ENCODE assay signal across 1 cellular context in genomic region chr4:74005528-74005927, GRCh38.
TF ChIP-seq lines count a peak whose summit lies in the region.

No MANE protein-coding gene starts in this region.

TF ChIP-seq in HepG2, 621 proteins besides CTCF, POLR2A, EP300 and RAD21 (continued from another document and continues in another):
- TF ChIP-seq ZGPAT (CRISPR knock-in tag; IDR thresholded peaks at IDR 0.05) (peak; percentile 50; the same call in 1 of the 2 replicates), MTF2 (CRISPR knock-in tag; IDR thresholded peaks at IDR 0.05; ENCODE audit: borderline replicate concordance) (no peak), NCOA2 (CRISPR knock-in tag; IDR thresholded peaks at IDR 0.05) (peak; percentile 91), KLF16 (CRISPR knock-in tag; IDR thresholded peaks at IDR 0.05) (peak in 1 of 2 experiments; percentile 56; a peak in 2 of 4 replicates), ZNF576 (CRISPR knock-in tag; IDR thresholded peaks at IDR 0.05) (no peak), ZNF282 (IDR thresholded peaks at IDR 0.05; ENCODE audit: partially characterized antibody) (no peak), HNF1A (IDR thresholded peaks at IDR 0.05; ENCODE audit: low read depth) (no peak), HNF1A (CRISPR knock-in tag; IDR thresholded peaks at IDR 0.05; ENCODE audit: borderline replicate concordance) (no peak; the same call in 1 of the 2 replicates), GLI4 (CRISPR knock-in tag; IDR thresholded peaks at IDR 0.05; ENCODE audit: borderline replicate concordance) (no peak), IRX3 (CRISPR knock-in tag; IDR thresholded peaks at IDR 0.05; ENCODE audit: borderline replicate concordance, low read depth) (no peak), GABPA (IDR thresholded peaks at IDR 0.05; ENCODE audit: low read depth, low read length) (no peak), GABPA (CRISPR knock-in tag; IDR thresholded peaks at IDR 0.05; ENCODE audit: low read depth) (no peak), ZNF629 (CRISPR knock-in tag; conservative IDR thresholded peaks at IDR 0.05) (no peak), PAF1 (CRISPR knock-in tag; IDR thresholded peaks at IDR 0.05) (no peak), SRSF9 (IDR thresholded peaks at IDR 0.05; ENCODE audit: borderline replicate concordance, insufficient read depth, low read depth, low read length, poor library complexity, severe bottlenecking) (no peak), ZNF710 (CRISPR knock-in tag; IDR thresholded peaks at IDR 0.05; ENCODE audit: borderline replicate concordance) (no peak), JUNB (CRISPR knock-in tag; IDR thresholded peaks at IDR 0.05; ENCODE audit: borderline replicate concordance) (no peak), ZNF143 (CRISPR knock-in tag; IDR thresholded peaks at IDR 0.05) (no peak), LBX2 (CRISPR knock-in tag; IDR thresholded peaks at IDR 0.05; ENCODE audit: borderline replicate concordance) (no peak), KLF6 (CRISPR knock-in tag; IDR thresholded peaks at IDR 0.05) (no peak), STAG1 (CRISPR knock-in tag; IDR thresholded peaks at IDR 0.05) (no peak), CEBPG (CRISPR knock-in tag; IDR thresholded peaks at IDR 0.05) (peak; percentile 86), ZNF546 (CRISPR knock-in tag; conservative IDR thresholded peaks at IDR 0.05) (no peak), ZNF367 (CRISPR knock-in tag; IDR thresholded peaks at IDR 0.05; ENCODE audit: borderline replicate concordance) (no peak), ZKSCAN5 (CRISPR knock-in tag; IDR thresholded peaks at IDR 0.05) (no peak), ZNF513 (CRISPR knock-in tag; conservative IDR thresholded peaks at IDR 0.05) (no peak), PREB (CRISPR knock-in tag; IDR thresholded peaks at IDR 0.05) (no peak), PAWR (CRISPR knock-in tag; IDR thresholded peaks at IDR 0.05; ENCODE audit: borderline replicate concordance) (no peak), KAT8 (CRISPR knock-in tag; IDR thresholded peaks at IDR 0.05) (0 out of 2 replicates have a peak, but pooled peaks have one; percentile 15), SETDB1 (CRISPR knock-in tag; IDR thresholded peaks at IDR 0.05; ENCODE audit: borderline replicate concordance) (no peak), ZNF329 (CRISPR knock-in tag; IDR thresholded peaks at IDR 0.05; ENCODE audit: low read depth) (no peak), ASH2L (IDR thresholded peaks at IDR 0.05; ENCODE audit: insufficient read length, low read depth, low read length) (no peak), ZBTB3 (CRISPR knock-in tag; IDR thresholded peaks at IDR 0.05; ENCODE audit: borderline replicate concordance, low read depth) (no peak), GLMP (CRISPR knock-in tag; IDR thresholded peaks at IDR 0.05; ENCODE audit: borderline replicate concordance) (no peak), ZNF256 (CRISPR knock-in tag; conservative IDR thresholded peaks at IDR 0.05) (no peak), SRF (IDR thresholded peaks at IDR 0.05; ENCODE audit: low read depth, low read length) (no peak), DNMT3B (CRISPR knock-in tag; conservative IDR thresholded peaks at IDR 0.05) (no peak), ZBTB44 (CRISPR knock-in tag; IDR thresholded peaks at IDR 0.05) (no peak), AKNA (CRISPR knock-in tag; IDR thresholded peaks at IDR 0.05; ENCODE audit: borderline replicate concordance) (no peak), ZNF563 (CRISPR knock-in tag; IDR thresholded peaks at IDR 0.05) (no peak)
